ENCODE assay signal across 8 cellular contexts in genomic region chr10:46028584-46029570, GRCh38. TPM values are rescaled to one million over a fixed set of nuclear protein-coding genes. Genes with fewer than 3 reads are reported as not detected.
DNase-seq lines count a peak whose midpoint lies in the region; ATAC-seq and TF ChIP-seq lines count a peak whose summit lies in the region.

No MANE protein-coding gene starts in this region.

- H3K36me3 ChIP-seq in Karpas-422 (ENCODE audit: insufficient read depth, low read length) (no peaks in the 10 kb centered on the region), vagina (no peaks in the 10 kb centered on the region)

- no peaks in the 10 kb centered on the region for H3K9me2 ChIP-seq in Karpas-422 (replicated peaks; ENCODE audit: insufficient read depth, low read length)

- H3K79me2 ChIP-seq in Karpas-422 (ENCODE audit: low read length) = peaks cover 65% of the 10 kb centered on the region

- H3K4me1 ChIP-seq in Karpas-422 (ENCODE audit: low read length) = peaks cover 30% of the 10 kb centered on the region
- H3K4me1 ChIP-seq in vagina = peaks cover 66% of the 10 kb centered on the region

- peak overlapping the region; percentile 93 for H3K4me2 ChIP-seq in Karpas-422 (ENCODE audit: low read depth, low read length, poor library complexity, severe bottlenecking)

- peak overlapping the region; percentile 62 for H3K27ac ChIP-seq in Karpas-422 (ENCODE audit: low read length)
- peak overlapping the region; percentile 94 for H3K27ac ChIP-seq in vagina

- H4K20me1 ChIP-seq in Karpas-422 (ENCODE audit: insufficient read depth, low read depth, low read length) = peaks cover 29% of the 10 kb centered on the region

- H3K27me3 ChIP-seq in Karpas-422 (ENCODE audit: low read length) = no peaks in the 10 kb centered on the region
- H3K27me3 ChIP-seq in vagina = no peaks in the 10 kb centered on the region

- no peak for TF ChIP-seq POLR2A in vagina (IDR thresholded peaks at IDR 0.05)

- DNase-seq in NCI-H2081 (lab: John Stamatoyannopoulos, UW) (peak; percentile 8 to 41), NCI-H2081 treated with DMSO at 0.1 percent for 48 hours (lab: John Stamatoyannopoulos, UW) (no peak), GM20000 (ENCODE audit: low spot score) (peak; percentile 65), Karpas-422 (peak; percentile 84), dermis microvascular lymphatic vessel endothelial cell (ENCODE audit: low read depth in 2 of 2) (peak; percentile 61 to 81), midbrain (lab: John Stamatoyannopoulos, UW) (peak; percentile 21), vagina (ENCODE audit: extremely low spot score in 2 of 2) (no peak)

- H3K4me3 ChIP-seq in Karpas-422 (ENCODE audit: low read length) = peak overlapping the region; percentile 77
- peak overlapping the region; percentile 75 to 83 for H3K4me3 ChIP-seq in vagina

- H3K9ac ChIP-seq in Karpas-422 (ENCODE audit: low read length) = peak overlapping the region; percentile 93

- H3K9me3 ChIP-seq in Karpas-422 (ENCODE audit: low read length) (no peaks in the 10 kb centered on the region), vagina (no peaks in the 10 kb centered on the region)

- TF ChIP-seq CTCF in GM20000 (IDR thresholded peaks at IDR 0.05; ENCODE audit: extremely low read depth, missing control alignments) (peak; percentile 61), vagina (IDR thresholded peaks at IDR 0.05) (peak in 1 of 3 experiments; percentile 21)

- intact Hi-C loops in vagina (cut with DNase I) = no loop called here

- no peak overlapping the region for H2AFZ ChIP-seq in Karpas-422 (ENCODE audit: low read length)

- peak; percentile 59 for ATAC-seq in SK-N-SH treated with all-trans-retinoic acid at 6 μM for 48 hours

TF ChIP-seq in SK-N-SH treated with all-trans-retinoic acid at 6 μM for 48 hours, 23 proteins besides CTCF, POLR2A, EP300 and RAD21:
- TF ChIP-seq PPARA (CRISPR knock-in tag; IDR thresholded peaks at IDR 0.05; ENCODE audit: borderline replicate concordance) (no peak), ARNTL (CRISPR knock-in tag; IDR thresholded peaks at IDR 0.05; ENCODE audit: borderline replicate concordance, low read depth) (no peak), ZNF565 (CRISPR knock-in tag; conservative IDR thresholded peaks at IDR 0.05; ENCODE audit: low read depth) (no peak), CSDC2 (CRISPR knock-in tag; IDR thresholded peaks at IDR 0.05) (no peak)

RNA-seq across cellular contexts. Expression of gene NCOA4, which starts 1.5 kb away (rescaled TPM):
- total RNA-seq in Karpas-422 (2014; rRNA removed; shearing (Covaris generic); ENCODE audit: low replicate concordance) = 81.1 and 116 TPM in 2 replicates
- 149 and 167 TPM in 2 replicates for total RNA-seq in dermis microvascular lymphatic vessel endothelial cell
- total RNA-seq in vagina = 110 TPM

RNA-seq across cellular contexts. Expression of gene MSMB, which starts 17.2 kb away (rescaled TPM):
- not detected in 2 replicates for total RNA-seq in Karpas-422 (2014; rRNA removed; shearing (Covaris generic); ENCODE audit: low replicate concordance)
- not detected in 2 replicates for total RNA-seq in dermis microvascular lymphatic vessel endothelial cell
- not detected for total RNA-seq in vagina

RNA-seq across cellular contexts. Expression of gene TIMM23, which starts 56.6 kb away (rescaled TPM):
- 44.1 and 68.5 TPM in 2 replicates for total RNA-seq in Karpas-422 (2014; rRNA removed; shearing (Covaris generic); ENCODE audit: low replicate concordance)
- 54.7 and 62.4 TPM in 2 replicates for total RNA-seq in dermis microvascular lymphatic vessel endothelial cell
- total RNA-seq in vagina = 47.6 TPM

Comparison
In these comparisons a context has a peak if more than half of its experiments do, and no peak if none do; other contexts are left out.
1. DNase-seq: peak in NCI-H2081 (2 of 2), GM20000 (single experiment), Karpas-422 (single experiment), dermis microvascular lymphatic vessel endothelial cell (2 of 2) and midbrain (single experiment); none in NCI-H2081 treated with DMSO at 0.1 percent for 48 hours (single experiment) and vagina (0 of 2).